Comparison of ENCODE assay signal across 1 cellular context in genomic region chr15:49877871-49878511, GRCh38.
TF ChIP-seq lines count a peak whose summit lies in the region.

No MANE protein-coding gene starts in this region.

TF ChIP-seq in GM23338, 12 proteins besides CTCF, POLR2A, EP300 and RAD21 (continued from another document):
- TF ChIP-seq REST (IDR thresholded peaks at IDR 0.05; ENCODE audit: unreplicated experiment): no peak
TF ChIP-seq in GM23338: peak in this region for 0.
